In genomic region chr12:52311282-52311643, GRCh38 we compare ENCODE assay signal across 21 cellular contexts. TPM values are rescaled to one million over a fixed set of nuclear protein-coding genes. Genes with fewer than 3 reads are reported as not detected.
A peak's percentile ranks its signal among the peaks of the same experiment; 100 is the strongest.
DNase-seq lines count a peak whose midpoint lies in the region; ATAC-seq, FAIRE-seq and TF ChIP-seq lines count a peak whose summit lies in the region.
"Had no signal": no experiment of that assay in that cellular context is flagged by ENCODE, and none has a peak within 500 bp of the region (broad histone marks: within the 10 kb centered on the region; RNA-seq: fewer than 3 reads in every experiment).

No MANE protein-coding gene starts in this region.

- no peak for FAIRE-seq in H1 (lab: Jason Lieb, UNC)
- FAIRE-seq: H54, HepG2 had no signal

- no peak overlapping the region for H3K27ac ChIP-seq in H1 (ENCODE audit: low read depth, low read length)
- no peak overlapping the region for H3K27ac ChIP-seq in trophoblast cell (ENCODE audit: low read depth, low read length)
- H3K27ac ChIP-seq: SJCRH30 had no signal

- TF ChIP-seq EP300 in H1 (IDR thresholded peaks at IDR 0.05; ENCODE audit: borderline replicate concordance in 1 of 2, low read depth in 2 of 2, low read length in 2 of 2): no peak

- H4K91ac ChIP-seq in H1 (replicated peaks; ENCODE audit: insufficient read length, low read length): no peak overlapping the region
- H4K91ac ChIP-seq in trophoblast cell (ENCODE audit: low read depth, low read length): no peak overlapping the region

- H2BK12ac ChIP-seq in H1 (ENCODE audit: low read depth, low read length): no peak overlapping the region
- no peak overlapping the region for H2BK12ac ChIP-seq in trophoblast cell (ENCODE audit: low read length)

- no peak overlapping the region for H3K4me2 ChIP-seq in H1 (ENCODE audit: insufficient read depth in 1 of 2, low read depth in 2 of 2, low read length in 2 of 2)
- H3K4me2 ChIP-seq in trophoblast cell (ENCODE audit: low read length): no peak overlapping the region

- 0 out of 2 replicates have a peak overlapping the region, but pooled peaks have one; percentile 12 for H2BK15ac ChIP-seq in H1 (ENCODE audit: low read length)

- H3K9ac ChIP-seq in H1 (replicated peaks in 1 of 4; ENCODE audit: extremely low read depth in 1 of 4, low read depth in 3 of 4, low read length in 3 of 4) (no peak overlapping the region), trophoblast cell (ENCODE audit: low read length) (no peak overlapping the region)

- ATAC-seq in HG03565 (IDR thresholded peaks at IDR 0.05; ENCODE audit: unreplicated experiment): no peak
- ATAC-seq in GM18868 (IDR thresholded peaks at IDR 0.05; ENCODE audit: unreplicated experiment): no peak
- ATAC-seq: HepG2 had no signal

- H3K4me1 ChIP-seq in H1 (replicated peaks in 1 of 4; ENCODE audit: control insufficient read depth in 3 of 4, insufficient read depth in 4 of 4, low read length in 3 of 4) (peaks cover 0 to 2% (median 0%) of the 10 kb centered on the region in 4 experiments; a peak in 1 of 7 replicates), trophoblast cell (ENCODE audit: control insufficient read depth in 1 of 2, insufficient read depth in 2 of 2, low read length in 2 of 2) (peaks cover 6 to 8% of the 10 kb centered on the region in 2 experiments)

- peaks cover 11% of the 10 kb centered on the region; the same call in 1 of the 2 replicates for H3K23me2 ChIP-seq in H1 (ENCODE audit: low read depth, low read length)

- H4K12ac ChIP-seq in trophoblast cell (ENCODE audit: low read depth, low read length): no peak overlapping the region

- no peak for TF ChIP-seq POLR2A in H1 (IDR thresholded peaks at IDR 0.05; ENCODE audit: control extremely low read depth in 1 of 2, low read depth in 2 of 2, low read length in 2 of 2)

- H4K5ac ChIP-seq in H1 (ENCODE audit: insufficient read length, low read depth, low read length): no peak overlapping the region

- H3K14ac ChIP-seq in H1 (ENCODE audit: insufficient read length) (no peak overlapping the region), trophoblast cell (ENCODE audit: low read length) (no peak overlapping the region)

- DNase-seq in NCI-H345 treated with DMSO at 0.1 percent for 48 hours (lab: John Stamatoyannopoulos, UW; ENCODE audit: unreplicated experiment) (peak; percentile 40), NCI-H345 (lab: John Stamatoyannopoulos, UW) (no peak), EH (ENCODE audit: low read depth) (peak; percentile 58), H1 (ENCODE audit: low read depth in 1 of 2, low spot score in 2 of 2) (no peak), trophoblast cell (peak; percentile 23 to 62), Kasumi-1 (lab: John Stamatoyannopoulos, UW) (no peak)
- DNase-seq: 8988T; Calu3; CD4-positive, CD25-positive, alpha-beta regulatory T cell; DMS79; GDM1; NCI-H2081 treated with DMSO at 0.1 percent for 48 hours; NCI-H2227 treated with DMSO at 0.1 percent for 48 hours; NCI-H526 treated with DMSO at 0.1 percent for 48 hours; RPMI8226; SJCRH30 had no signal

- H3K9me3 ChIP-seq in H1 (ENCODE audit: insufficient read depth in 2 of 2, low read depth in 1 of 2, low read length in 1 of 2) (no peaks in the 10 kb centered on the region; a peak in 1 of 4 replicates), trophoblast cell (ENCODE audit: insufficient read depth, low read depth, low read length) (no peaks in the 10 kb centered on the region)
- H3K9me3 ChIP-seq: SJCRH30 had no signal

- H3K36me3 ChIP-seq in H1 (ENCODE audit: control insufficient read depth in 2 of 4, insufficient read depth in 4 of 4, low read length in 3 of 4): no peaks in the 10 kb centered on the region
- H3K36me3 ChIP-seq in trophoblast cell (ENCODE audit: control insufficient read depth in 1 of 2, insufficient read depth in 2 of 2, low read length in 2 of 2): no peaks in the 10 kb centered on the region
- H3K36me3 ChIP-seq: SJCRH30 had no signal

- no peak overlapping the region for H3K18ac ChIP-seq in H1 (ENCODE audit: extremely low read depth, low read length)
- no peak overlapping the region for H3K18ac ChIP-seq in trophoblast cell (ENCODE audit: low read length)

- H3K79me1 ChIP-seq in H1 (ENCODE audit: low read depth, low read length) (no peaks in the 10 kb centered on the region), trophoblast cell (ENCODE audit: low read length) (peaks cover 2% of the 10 kb centered on the region)

- H2BK5ac ChIP-seq in H1 (ENCODE audit: low read depth, low read length) (no peak overlapping the region), trophoblast cell (ENCODE audit: low read depth, low read length, poor library complexity) (no peak overlapping the region)

- H2AK5ac ChIP-seq in H1 (ENCODE audit: low read depth, low read length) (no peak overlapping the region), trophoblast cell (ENCODE audit: low read length) (no peak overlapping the region)

- 94% methylated on average over 3 of the region's 3 CpGs; no CpG with 5 or more reads in 1 of the 2 experiments for WGBS in H1 (ENCODE audit: extremely low coverage in 1 of 2, insufficient coverage in 1 of 2, insufficient read length in 1 of 2, insufficient replicate concordance in 2 of 2, low coverage in 1 of 2, low lambda C conversion rate in 2 of 2, missing lambda C conversion rate in 1 of 2), 2 experiments
- WGBS in trophoblast cell (ENCODE audit: extremely low coverage, insufficient coverage, insufficient read length): no CpG with 5 or more reads among the region's 3 CpGs

- no peak overlapping the region for H2BK20ac ChIP-seq in H1 (ENCODE audit: low read length)

- CTCF ChIA-PET in H1 (lab: Charles Lee; ENCODE audit: partially characterized antibody): interaction anchor here (0.9 to 13.1 kb wide), 26 partner anchors 13 to 569 kb away, joined by 3 to 353 read pairs (median 6); partner anchors contain the start of genes KRT7, KRT83, KRT84 and KRT86

- no peak overlapping the region for H4K8ac ChIP-seq in H1 (ENCODE audit: extremely low read depth, insufficient read depth, low read length)
- H4K8ac ChIP-seq in trophoblast cell (ENCODE audit: low read depth, low read length): no peak overlapping the region

- no peak for TF ChIP-seq CTCF in H1 (IDR thresholded peaks at IDR 0.05; ENCODE audit: control extremely low read depth in 1 of 3, insufficient read depth in 1 of 3, low read depth in 1 of 3, low read length in 3 of 3)

- H3K23ac ChIP-seq in H1 (ENCODE audit: insufficient read length) (no peak overlapping the region), trophoblast cell (ENCODE audit: low read length) (no peak overlapping the region)

- TF ChIP-seq RAD21 in H1 (IDR thresholded peaks at IDR 0.05 in 1 of 2, conservative IDR thresholded peaks at IDR 0.05 in 1 of 2; ENCODE audit: low read depth in 2 of 2, low read length in 2 of 2): no peak

- H3K4ac ChIP-seq in H1 (replicated peaks; ENCODE audit: insufficient read length, low read depth, low read length): no peak overlapping the region
- no peak overlapping the region for H3K4ac ChIP-seq in trophoblast cell (ENCODE audit: low read depth, low read length)

- H3K56ac ChIP-seq in H1 (replicated peaks; ENCODE audit: insufficient read length, low read depth, low read length): no peak overlapping the region

- peaks cover 21 to 46% (median 35%) of the 10 kb centered on the region in 4 experiments for H3K27me3 ChIP-seq in H1 (replicated peaks in 1 of 4; ENCODE audit: control insufficient read depth in 3 of 4, extremely low read depth in 1 of 4, insufficient read depth in 3 of 4, low read length in 3 of 4)
- H3K27me3 ChIP-seq in trophoblast cell (ENCODE audit: insufficient read depth, low read length): peaks cover 24% of the 10 kb centered on the region
- H3K27me3 ChIP-seq: SJCRH30 had no signal

- no peaks in the 10 kb centered on the region for H4K20me1 ChIP-seq in H1 (replicated peaks in 1 of 2; ENCODE audit: control insufficient read depth in 1 of 2, insufficient read depth in 2 of 2, low read length in 2 of 2)

- H2BK120ac ChIP-seq in H1 (replicated peaks; ENCODE audit: low read depth, low read length) (no peak overlapping the region), trophoblast cell (ENCODE audit: insufficient read depth, low read length, poor library complexity) (no peak overlapping the region)

- POLR2A ChIA-PET in H1 (lab: Charles Lee; ENCODE audit: partially characterized antibody): interaction anchor here (0.8 kb wide), 1 partner anchor 91 kb away, joined by 3 read pairs; no protein-coding TSS in a partner anchor

- H3K4me3 ChIP-seq in H1 (ENCODE audit: extremely low read depth in 1 of 4, insufficient read depth in 2 of 4, low read depth in 3 of 4, low read length in 4 of 4): no peak overlapping the region
- no peak overlapping the region for H3K4me3 ChIP-seq in trophoblast cell (ENCODE audit: low read depth, low read length)
- H3K4me3 ChIP-seq: SJCRH30 had no signal

- H3K79me2 ChIP-seq in H1 (ENCODE audit: control insufficient read depth in 1 of 2, insufficient read depth in 2 of 2, low read length in 2 of 2) (no peaks in the 10 kb centered on the region), trophoblast cell (ENCODE audit: control insufficient read depth, insufficient read depth, low read length, poor library complexity) (no peaks in the 10 kb centered on the region)

- H2AFZ ChIP-seq in H1 (ENCODE audit: low read length) (no peak overlapping the region), trophoblast cell (ENCODE audit: insufficient read depth, low read length, poor library complexity) (no peak overlapping the region)

RNA-seq across cellular contexts. Expression of gene KRT83, which starts 9.9 kb away (rescaled TPM):
- not detected in 2 replicates for total RNA-seq in H1 (2021; fragmentation: NEBNext Ultra II Directional; extraction: Animal tissue kit (Norgen Biotek cat#: 25700))
- polyA plus RNA-seq in H1 (2011; rRNA removed): not detected in 2 replicates
- polyA plus RNA-seq in H1 (2011; cell fraction: cytosol; rRNA removed): not detected
- not detected for polyA plus RNA-seq in H1 (2011; cell fraction: nucleus; rRNA removed)
- not detected in 4 replicates for polyA plus RNA-seq in H1 (2012, experiment 1 of 2)
- polyA plus RNA-seq in H1 (2012, experiment 2 of 2): not detected
- polyA plus RNA-seq in H1 (2013, experiment 1 of 2): not detected
- not detected for polyA plus RNA-seq in H1 (2013, experiment 2 of 2)
- polyA minus RNA-seq in H1 (2011; rRNA and poly(A)+ RNA removed): not detected in 2 replicates
- not detected for polyA minus RNA-seq in H1 (2011; cell fraction: cytosol; rRNA and poly(A)+ RNA removed)
- polyA minus RNA-seq in H1 (2011; cell fraction: nucleus; rRNA and poly(A)+ RNA removed): not detected
- not detected in 2 replicates for polyA plus RNA-seq in trophoblast cell (2013)
- total RNA-seq: Calu3; CD4-positive, CD25-positive, alpha-beta regulatory T cell; HepG2; OCI-LY7; SJCRH30 had no signal
- polyA plus RNA-seq: CD4-positive, CD25-positive, alpha-beta regulatory T cell; HepG2 had no signal

RNA-seq across cellular contexts. Expression of gene KRT81, which starts 19.9 kb away (rescaled TPM):
- total RNA-seq in H1 (2021; fragmentation: NEBNext Ultra II Directional; extraction: Animal tissue kit (Norgen Biotek cat#: 25700)): not detected in 2 replicates
- not detected in 2 replicates for polyA plus RNA-seq in H1 (2011; rRNA removed)
- polyA plus RNA-seq in H1 (2011; cell fraction: cytosol; rRNA removed): not detected
- 0.09 TPM for polyA plus RNA-seq in H1 (2011; cell fraction: nucleus; rRNA removed)
- not detected in 4 replicates for polyA plus RNA-seq in H1 (2012, experiment 1 of 2)
- not detected for polyA plus RNA-seq in H1 (2012, experiment 2 of 2)
- polyA plus RNA-seq in H1 (2013, experiment 1 of 2): not detected
- polyA plus RNA-seq in H1 (2013, experiment 2 of 2): not detected
- not detected in 2 replicates for polyA minus RNA-seq in H1 (2011; rRNA and poly(A)+ RNA removed)
- not detected for polyA minus RNA-seq in H1 (2011; cell fraction: cytosol; rRNA and poly(A)+ RNA removed)
- polyA minus RNA-seq in H1 (2011; cell fraction: nucleus; rRNA and poly(A)+ RNA removed): not detected
- 0.10 and 0.15 TPM in 2 replicates for polyA plus RNA-seq in trophoblast cell (2013)
- total RNA-seq: CD4-positive, CD25-positive, alpha-beta regulatory T cell; HepG2; OCI-LY7 had no signal
- polyA plus RNA-seq: CD4-positive, CD25-positive, alpha-beta regulatory T cell; HepG2 had no signal

RNA-seq across cellular contexts. Expression of gene KRT86, which starts 36.8 kb away (rescaled TPM):
- 0.15 TPM in 1 of 2 replicates, not detected in the other for total RNA-seq in H1 (2021; fragmentation: NEBNext Ultra II Directional; extraction: Animal tissue kit (Norgen Biotek cat#: 25700))
- 0.09 and 0.12 TPM in 2 replicates for polyA plus RNA-seq in H1 (2011; rRNA removed)
- not detected for polyA plus RNA-seq in H1 (2011; cell fraction: cytosol; rRNA removed)
- 0.14 TPM for polyA plus RNA-seq in H1 (2011; cell fraction: nucleus; rRNA removed)
- polyA plus RNA-seq in H1 (2012, experiment 1 of 2): not detected in 4 replicates
- polyA plus RNA-seq in H1 (2012, experiment 2 of 2): not detected
- 0.06 TPM for polyA plus RNA-seq in H1 (2013, experiment 1 of 2)
- 0.09 TPM for polyA plus RNA-seq in H1 (2013, experiment 2 of 2)
- not detected in 2 replicates for polyA minus RNA-seq in H1 (2011; rRNA and poly(A)+ RNA removed)
- not detected for polyA minus RNA-seq in H1 (2011; cell fraction: cytosol; rRNA and poly(A)+ RNA removed)
- polyA minus RNA-seq in H1 (2011; cell fraction: nucleus; rRNA and poly(A)+ RNA removed): not detected
- 0.10 and 0.14 TPM in 2 replicates for polyA plus RNA-seq in trophoblast cell (2013)
- total RNA-seq: CD4-positive, CD25-positive, alpha-beta regulatory T cell; HepG2; OCI-LY7 had no signal
- polyA plus RNA-seq: HepG2 had no signal

RNA-seq across cellular contexts. Expression of gene KRT85, which starts 56.0 kb away (rescaled TPM):
- total RNA-seq in H1 (2021; fragmentation: NEBNext Ultra II Directional; extraction: Animal tissue kit (Norgen Biotek cat#: 25700)): not detected in 2 replicates
- polyA plus RNA-seq in H1 (2011; rRNA removed): not detected in 2 replicates
- not detected for polyA plus RNA-seq in H1 (2011; cell fraction: cytosol; rRNA removed)
- polyA plus RNA-seq in H1 (2011; cell fraction: nucleus; rRNA removed): not detected
- polyA plus RNA-seq in H1 (2012, experiment 1 of 2): not detected in 4 replicates
- not detected for polyA plus RNA-seq in H1 (2012, experiment 2 of 2)
- not detected for polyA plus RNA-seq in H1 (2013, experiment 1 of 2)
- polyA plus RNA-seq in H1 (2013, experiment 2 of 2): not detected
- polyA minus RNA-seq in H1 (2011; rRNA and poly(A)+ RNA removed): not detected in 2 replicates
- not detected for polyA minus RNA-seq in H1 (2011; cell fraction: cytosol; rRNA and poly(A)+ RNA removed)
- polyA minus RNA-seq in H1 (2011; cell fraction: nucleus; rRNA and poly(A)+ RNA removed): not detected
- polyA plus RNA-seq in trophoblast cell (2013): not detected in 2 replicates
- total RNA-seq: Calu3; CD4-positive, CD25-positive, alpha-beta regulatory T cell; HepG2; OCI-LY7; SJCRH30 had no signal
- polyA plus RNA-seq: CD4-positive, CD25-positive, alpha-beta regulatory T cell; HepG2 had no signal

Comparison
In these comparisons a context has a peak if more than half of its experiments do, and no peak if none do; other contexts are left out.
1. DNase-seq: peak in NCI-H345 treated with DMSO at 0.1 percent for 48 hours (single experiment), EH (single experiment) and trophoblast cell (2 of 2); none in NCI-H345 (single experiment), H1 (0 of 2) and Kasumi-1 (0 of 2).